20 cellular contexts compared by ENCODE assay signal in genomic region chr22:37118083-37118482, GRCh38. TPM values are rescaled to one million over a fixed set of nuclear protein-coding genes. Genes with fewer than 3 reads are reported as not detected.
DNase-seq lines count a peak whose midpoint lies in the region; ATAC-seq lines count a peak whose summit lies in the region.
"Had no signal": no experiment of that assay in that cellular context is flagged by ENCODE, and none has a peak within 500 bp of the region (broad histone marks: within the 10 kb centered on the region; RNA-seq: fewer than 3 reads in every experiment).

No MANE protein-coding gene starts in this region.

- H3K4me1 Mint-ChIP-seq in activated CD4-positive, alpha-beta T cell treated with anti-CD3 and anti-CD28 coated beads, Interleukin-2, amount 10 ng/mL, durations not matched to agents 24 days and 14 days: peaks cover 66% of the 10 kb centered on the region
- H3K4me1 Mint-ChIP-seq in CD4-positive, CD25-positive, alpha-beta regulatory T cell: peaks cover 0 to 52% (median 29%) of the 10 kb centered on the region in 4 donors
- peaks cover 42% of the 10 kb centered on the region for H3K4me1 Mint-ChIP-seq in T-helper 17 cell
- peaks cover 58% of the 10 kb centered on the region for H3K4me1 Mint-ChIP-seq in activated naive CD8-positive, alpha-beta T cell treated with anti-CD3 and anti-CD28 coated beads for 36 hours

- H3K36me3 Mint-ChIP-seq in activated CD4-positive, alpha-beta T cell treated with anti-CD3 and anti-CD28 coated beads, Interleukin-2, amount 10 ng/mL, durations not matched to agents 24 days and 14 days (ENCODE audit: low read depth): peaks cover 25% of the 10 kb centered on the region
- H3K36me3 Mint-ChIP-seq in CD4-positive, CD25-positive, alpha-beta regulatory T cell: peaks cover 8% of the 10 kb centered on the region
- no peaks in the 10 kb centered on the region for H3K36me3 Mint-ChIP-seq in T-helper 17 cell (ENCODE audit: low read depth)
- H3K36me3 Mint-ChIP-seq in activated naive CD8-positive, alpha-beta T cell treated with anti-CD3 and anti-CD28 coated beads for 36 hours: peaks cover 21% of the 10 kb centered on the region

- no peaks in the 10 kb centered on the region for H3K9me3 Mint-ChIP-seq in activated CD4-positive, alpha-beta T cell treated with anti-CD3 and anti-CD28 coated beads, Interleukin-2, amount 10 ng/mL, durations not matched to agents 24 days and 14 days
- no peaks in the 10 kb centered on the region for H3K9me3 Mint-ChIP-seq in CD4-positive, CD25-positive, alpha-beta regulatory T cell
- no peaks in the 10 kb centered on the region for H3K9me3 Mint-ChIP-seq in activated naive CD8-positive, alpha-beta T cell treated with anti-CD3 and anti-CD28 coated beads for 36 hours

- DNase-seq in activated CD4-positive, alpha-beta T cell treated with anti-CD3 and anti-CD28 coated beads, Interleukin-2, amount 10 ng/mL, durations not matched to agents 24 days and 14 days: no peak
- DNase-seq in activated CD4-positive, alpha-beta T cell treated with anti-CD3 and anti-CD28 coated beads, Interleukin-2, amount 50 U/mL, for 4 hours: no peak
- no peak for DNase-seq in CD4-positive, CD25-positive, alpha-beta regulatory T cell
- DNase-seq in T-helper 17 cell (no peak), NCI-H2227 treated with DMSO at 0.1 percent for 48 hours (lab: John Stamatoyannopoulos, UW) (no peak), NCI-H2171 treated with DMSO at 0.1 percent for 48 hours (lab: John Stamatoyannopoulos, UW) (no peak)
- no peak for DNase-seq in activated naive CD8-positive, alpha-beta T cell treated with anti-CD3 and anti-CD28 coated beads for 36 hours
- DNase-seq: COR-L47, DMS153, EL, GOT3, NCI-H1092, NCI-H146, NCI-H2081, NCI-H510A treated with DMSO at 0.1 percent for 48 hours, NCI-H82, PC-3 had no signal

- H3K4me3 Mint-ChIP-seq in activated CD4-positive, alpha-beta T cell treated with anti-CD3 and anti-CD28 coated beads, Interleukin-2, amount 10 ng/mL, durations not matched to agents 24 days and 14 days: peak overlapping the region; percentile 17
- H3K4me3 Mint-ChIP-seq in CD4-positive, CD25-positive, alpha-beta regulatory T cell: peak overlapping the region in 1 of 4 donors; percentile 26
- no peak overlapping the region for H3K4me3 Mint-ChIP-seq in T-helper 17 cell
- no peak overlapping the region for H3K4me3 Mint-ChIP-seq in activated naive CD8-positive, alpha-beta T cell treated with anti-CD3 and anti-CD28 coated beads for 36 hours

- intact Hi-C loops in activated CD4-positive, alpha-beta T cell treated with anti-CD3 and anti-CD28 coated beads, Interleukin-2, amount 10 ng/mL, durations not matched to agents 24 days and 14 days (cut with micrococcal nuclease): no loop called here

- no peak overlapping the region for H3K4me3 ChIP-seq in CD4-positive, CD25-positive, alpha-beta regulatory T cell (ENCODE audit: low read depth, low read length)
- H3K4me3 ChIP-seq: BLaER1 treated with 17β-estradiol and CSF1 and Interleukin-3, amounts not matched to agents 10 nM and 100 nM had no signal

- no peaks in the 10 kb centered on the region for H3K36me3 ChIP-seq in CD4-positive, CD25-positive, alpha-beta regulatory T cell (ENCODE audit: control insufficient read depth, insufficient read depth, low read length)
- H3K36me3 ChIP-seq: BLaER1 treated with 17β-estradiol and CSF1 and Interleukin-3, amounts not matched to agents 10 nM and 100 nM had no signal

- H3K27me3 Mint-ChIP-seq in activated CD4-positive, alpha-beta T cell treated with anti-CD3 and anti-CD28 coated beads, Interleukin-2, amount 10 ng/mL, durations not matched to agents 24 days and 14 days: no peaks in the 10 kb centered on the region
- H3K27me3 Mint-ChIP-seq in CD4-positive, CD25-positive, alpha-beta regulatory T cell: peaks cover 5% of the 10 kb centered on the region
- H3K27me3 Mint-ChIP-seq in T-helper 17 cell: no peaks in the 10 kb centered on the region
- no peaks in the 10 kb centered on the region for H3K27me3 Mint-ChIP-seq in activated naive CD8-positive, alpha-beta T cell treated with anti-CD3 and anti-CD28 coated beads for 36 hours

- ATAC-seq in CD4-positive, CD25-positive, alpha-beta regulatory T cell (ENCODE audit: low read depth in 2 of 2): no peak
- ATAC-seq in T-helper 17 cell: no peak
- ATAC-seq in HG03095 (IDR thresholded peaks at IDR 0.05; ENCODE audit: unreplicated experiment): no peak
- ATAC-seq: PC-3 had no signal

- H3K4me1 ChIP-seq in CD4-positive, CD25-positive, alpha-beta regulatory T cell (ENCODE audit: control insufficient read depth, insufficient read depth, low read length, poor library complexity, severe bottlenecking): peaks cover 34% of the 10 kb centered on the region

- no peak overlapping the region for H3K27ac ChIP-seq in CD4-positive, CD25-positive, alpha-beta regulatory T cell (ENCODE audit: insufficient read depth, low read length, poor library complexity, severe bottlenecking)
- H3K27ac ChIP-seq: BLaER1 treated with 17β-estradiol and CSF1 and Interleukin-3, amounts not matched to agents 10 nM and 100 nM had no signal

- H3K27ac Mint-ChIP-seq in activated CD4-positive, alpha-beta T cell treated with anti-CD3 and anti-CD28 coated beads, Interleukin-2, amount 10 ng/mL, durations not matched to agents 24 days and 14 days: peak overlapping the region; percentile 41
- H3K27ac Mint-ChIP-seq in CD4-positive, CD25-positive, alpha-beta regulatory T cell: peak overlapping the region; percentile 53 to 100 (median 73)
- H3K27ac Mint-ChIP-seq in T-helper 17 cell: peak overlapping the region; percentile 100
- peak overlapping the region; percentile 40 for H3K27ac Mint-ChIP-seq in activated naive CD8-positive, alpha-beta T cell treated with anti-CD3 and anti-CD28 coated beads for 36 hours

- H3K27me3 ChIP-seq in CD4-positive, CD25-positive, alpha-beta regulatory T cell (ENCODE audit: control insufficient read depth, insufficient read depth, low read length): no peaks in the 10 kb centered on the region
- H3K27me3 ChIP-seq: BLaER1 treated with 17β-estradiol and CSF1 and Interleukin-3, amounts not matched to agents 10 nM and 100 nM had no signal

- no peaks in the 10 kb centered on the region for H3K9me3 ChIP-seq in CD4-positive, CD25-positive, alpha-beta regulatory T cell (ENCODE audit: control insufficient read depth in 2 of 2, low read length in 2 of 2)
- H3K9me3 ChIP-seq in T-helper 17 cell (ENCODE audit: control insufficient read depth, low read length, poor library complexity, severe bottlenecking): no peaks in the 10 kb centered on the region
- H3K9me3 ChIP-seq: BLaER1 treated with 17β-estradiol and CSF1 and Interleukin-3, amounts not matched to agents 10 nM and 100 nM had no signal

RNA-seq across cellular contexts. Expression of gene TMPRSS6, which starts 8.6 kb away (rescaled TPM):
- total RNA-seq in activated CD4-positive, alpha-beta T cell treated with anti-CD3 and anti-CD28 coated beads, Interleukin-2, amount 10 ng/mL, durations not matched to agents 24 days and 14 days: 6.8 and 7.1 TPM in 2 replicates
- total RNA-seq in CD4-positive, CD25-positive, alpha-beta regulatory T cell: 1.5 TPM
- under 1 TPM; 0.10 to 0.18 (median 0.14) TPM for polyA plus RNA-seq in CD4-positive, CD25-positive, alpha-beta regulatory T cell
- under 1 TPM; 0.31 to 0.92 TPM for total RNA-seq in T-helper 17 cell
- total RNA-seq in activated naive CD8-positive, alpha-beta T cell treated with anti-CD3 and anti-CD28 coated beads for 36 hours: 1 to 10 TPM; 1.8 to 2.0 TPM
- total RNA-seq: MCF 10A had no signal

RNA-seq across cellular contexts. Expression of gene IL2RB, which starts 31.6 kb away (rescaled TPM):
- total RNA-seq in activated CD4-positive, alpha-beta T cell treated with anti-CD3 and anti-CD28 coated beads, Interleukin-2, amount 10 ng/mL, durations not matched to agents 24 days and 14 days: 288 and 296 TPM in 2 replicates
- 197 TPM for total RNA-seq in CD4-positive, CD25-positive, alpha-beta regulatory T cell
- 100 to 1,000 TPM; 160 to 189 (median 163) TPM for polyA plus RNA-seq in CD4-positive, CD25-positive, alpha-beta regulatory T cell
- total RNA-seq in T-helper 17 cell: 100 to 1,000 TPM in 1 of 2 donors, 10 to 100 TPM in 1; 76.4 to 107 TPM
- 100 to 1,000 TPM; 148 to 149 TPM for total RNA-seq in activated naive CD8-positive, alpha-beta T cell treated with anti-CD3 and anti-CD28 coated beads for 36 hours
- total RNA-seq: MCF 10A, PC-3 had no signal

Comparison
In these comparisons a context has a peak if more than half of its experiments do, and no peak if none do; other contexts are left out.
1. H3K27ac Mint-ChIP-seq: peak in every context shown above with its lines; median percentile 100 in T-helper 17 cell; 73 in CD4-positive, CD25-positive, alpha-beta regulatory T cell; 41 in activated CD4-positive, alpha-beta T cell treated with anti-CD3 and anti-CD28 coated beads, Interleukin-2, amount 10 ng/mL, durations not matched to agents 24 days and 14 days; 40 in activated naive CD8-positive, alpha-beta T cell treated with anti-CD3 and anti-CD28 coated beads for 36 hours.